9 cellular contexts compared by ENCODE assay signal in the genomic region with DNA sequence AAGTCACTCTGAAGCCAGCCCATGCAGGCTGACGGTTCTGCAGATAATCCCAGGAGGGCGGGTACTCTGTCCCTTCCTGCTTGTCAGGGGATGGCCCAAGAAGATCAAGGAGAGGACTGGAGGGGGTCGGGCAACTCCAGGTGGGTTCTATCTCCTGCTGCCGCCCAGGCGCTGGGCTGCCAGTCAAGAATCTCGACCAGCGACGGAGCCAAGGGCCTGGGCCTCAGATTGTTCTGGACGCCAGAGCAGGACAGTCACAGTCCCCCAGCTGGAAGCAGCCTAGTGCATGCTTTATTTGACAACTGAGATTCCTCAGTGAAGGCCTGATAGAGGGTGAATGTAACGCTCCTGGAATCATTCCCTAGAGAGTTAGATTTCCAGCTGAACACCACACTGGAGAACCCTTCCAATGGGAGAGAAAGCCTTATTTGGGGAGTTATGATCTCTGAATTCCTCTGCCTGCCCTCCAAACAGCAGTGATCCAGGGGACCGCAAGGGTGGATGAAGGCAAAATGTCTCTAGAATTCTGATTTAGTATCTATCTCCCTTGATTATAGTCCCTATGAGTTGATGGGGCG. TPM values are rescaled to one million over a fixed set of nuclear protein-coding genes. Genes with fewer than 3 reads are reported as not detected.
DNase-seq lines count a peak whose midpoint lies in the region; ATAC-seq and TF ChIP-seq lines count a peak whose summit lies in the region.
"Had no signal": no experiment of that assay in that cellular context is flagged by ENCODE, and none has a peak within 500 bp of the region (broad histone marks: within the 10 kb centered on the region; RNA-seq: fewer than 3 reads in every experiment).

No MANE protein-coding gene starts in this region.

- POLR2A ChIA-PET in CD4-positive, alpha-beta T cell (lab: Charles Lee), result no interaction called here

- H3K9me3 ChIP-seq in T-helper 17 cell (ENCODE audit: control insufficient read depth, low read length, poor library complexity, severe bottlenecking) (no peaks in the 10 kb centered on the region), upper lobe of left lung (no peaks in the 10 kb centered on the region)
- no peaks in the 10 kb centered on the region for H3K9me3 ChIP-seq in CD4-positive, alpha-beta T cell (ENCODE audit: control insufficient read depth, low read length)

- TF ChIP-seq CTCF in nephron (IDR thresholded peaks at IDR 0.05; ENCODE audit: unreplicated experiment in 3 of 3) (no peak), upper lobe of left lung (IDR thresholded peaks at IDR 0.05) (no peak)
- TF ChIP-seq CTCF in CD4-positive, alpha-beta T cell (IDR thresholded peaks at IDR 0.05), result no peak

- H3K4me1 Mint-ChIP-seq in T-helper 17 cell, result peaks cover 32% of the 10 kb centered on the region
- H3K4me1 Mint-ChIP-seq in nephron, result peaks cover 65% of the 10 kb centered on the region
- H3K4me1 Mint-ChIP-seq in activated naive CD4-positive, alpha-beta T cell treated with anti-CD3 and anti-CD28 coated beads for 36 hours (ENCODE audit: low read depth), result peaks cover 31% of the 10 kb centered on the region
- H3K4me1 Mint-ChIP-seq in CD4-positive, alpha-beta T cell (ENCODE audit: low read depth), result peaks cover 42% of the 10 kb centered on the region

- peak overlapping the region; percentile 61 to 95 (median 91) for H3K27ac ChIP-seq in upper lobe of left lung
- H3K27ac ChIP-seq in CD4-positive, alpha-beta T cell (ENCODE audit: low read depth, low read length), result no peak overlapping the region

- H3K4me1 ChIP-seq in upper lobe of left lung, result peaks cover 57 to 70% (median 64%) of the 10 kb centered on the region in 4 donors

- H3K4me3 Mint-ChIP-seq in T-helper 17 cell, result no peak overlapping the region
- H3K4me3 Mint-ChIP-seq in nephron, result peak overlapping the region; percentile 82 to 94 (median 85)
- H3K4me3 Mint-ChIP-seq in activated naive CD4-positive, alpha-beta T cell treated with anti-CD3 and anti-CD28 coated beads for 36 hours, result no peak overlapping the region
- H3K4me3 Mint-ChIP-seq in CD4-positive, alpha-beta T cell, result no peak overlapping the region

- 81 to 84% methylated on average over 8 to 12 of the region's 12 CpGs for WGBS in upper lobe of left lung, 2 donors

- peaks cover 41% of the 10 kb centered on the region for H3K27me3 Mint-ChIP-seq in T-helper 17 cell
- H3K27me3 Mint-ChIP-seq in nephron (ENCODE audit: low read depth), result peaks cover 15% of the 10 kb centered on the region
- H3K27me3 Mint-ChIP-seq in activated naive CD4-positive, alpha-beta T cell treated with anti-CD3 and anti-CD28 coated beads for 36 hours (ENCODE audit: low read depth), result peaks cover 37% of the 10 kb centered on the region
- peaks cover 45% of the 10 kb centered on the region for H3K27me3 Mint-ChIP-seq in CD4-positive, alpha-beta T cell

- no peak for TF ChIP-seq EP300 in upper lobe of left lung (IDR thresholded peaks at IDR 0.05)

- peak overlapping the region; percentile 67 for H3K27ac Mint-ChIP-seq in T-helper 17 cell
- peak overlapping the region; percentile 82 to 92 (median 87) for H3K27ac Mint-ChIP-seq in nephron
- H3K27ac Mint-ChIP-seq in activated naive CD4-positive, alpha-beta T cell treated with anti-CD3 and anti-CD28 coated beads for 36 hours, result no peak overlapping the region
- H3K27ac Mint-ChIP-seq in CD4-positive, alpha-beta T cell, result no peak overlapping the region

- no peak overlapping the region for H3K4me3 ChIP-seq in upper lobe of left lung

- ATAC-seq in T-helper 17 cell, result no peak
- peak; percentile 71 for ATAC-seq in Right ventricle myocardium inferior
- ATAC-seq in upper lobe of left lung (ENCODE audit: low FRiP score in 2 of 2), result no peak
- no peak for ATAC-seq in GM21515 (IDR thresholded peaks at IDR 0.05; ENCODE audit: unreplicated experiment)
- ATAC-seq in CD4-positive, alpha-beta T cell (ENCODE audit: poor library complexity), result no peak

- CTCF ChIA-PET in activated naive CD4-positive, alpha-beta T cell treated with anti-CD3 and anti-CD28 coated beads for 36 hours (lab: Charles Lee), result interaction anchor here (0.5 kb wide), 1 partner anchor 454 kb away, joined by 4 read pairs; no protein-coding TSS in a partner anchor
- CTCF ChIA-PET in CD4-positive, alpha-beta T cell (lab: Charles Lee), result no interaction called here

- intact Hi-C loops in Right ventricle myocardium inferior (cut with DNase I), result no loop called here
- intact Hi-C loops in activated naive CD4-positive, alpha-beta T cell treated with anti-CD3 and anti-CD28 coated beads for 36 hours (cut with micrococcal nuclease), result loop anchor here (2.0 to 5.0 kb wide), 3 partner anchors 47 to 197 kb away; partner anchors contain the start of genes USB1 and ZNF319
- intact Hi-C loops in CD4-positive, alpha-beta T cell (cut with DNase I, micrococcal nuclease), result loop anchor here in 1 of 2 experiments (5.0 kb wide), 1 partner anchor 199 kb away; the partner anchor contains the start of genes USB1 and ZNF319

- H3K9me3 Mint-ChIP-seq in nephron, result no peaks in the 10 kb centered on the region
- H3K9me3 Mint-ChIP-seq in activated naive CD4-positive, alpha-beta T cell treated with anti-CD3 and anti-CD28 coated beads for 36 hours, result no peaks in the 10 kb centered on the region
- no peaks in the 10 kb centered on the region for H3K9me3 Mint-ChIP-seq in CD4-positive, alpha-beta T cell
- H3K9me3 Mint-ChIP-seq: activated T-helper 2 cell treated with anti-CD3 and anti-CD28 coated beads, Interferon-gamma antibody, Interleukin-2, Interleukin-4, amounts not matched to agents 10 μg/mL and 5 μg/mL and 100 μg/mL, durations not matched to agents 14 hours and 24 hours and 36 hours had no signal

- H3K36me3 Mint-ChIP-seq in T-helper 17 cell (ENCODE audit: low read depth) (peaks cover 5% of the 10 kb centered on the region), nephron (ENCODE audit: low read depth) (no peaks in the 10 kb centered on the region)
- H3K36me3 Mint-ChIP-seq in activated naive CD4-positive, alpha-beta T cell treated with anti-CD3 and anti-CD28 coated beads for 36 hours (ENCODE audit: low read depth), result no peaks in the 10 kb centered on the region
- H3K36me3 Mint-ChIP-seq in CD4-positive, alpha-beta T cell (ENCODE audit: low read depth), result no peaks in the 10 kb centered on the region

- no peak for TF ChIP-seq POLR2A in upper lobe of left lung (IDR thresholded peaks at IDR 0.05)

- no peaks in the 10 kb centered on the region for H3K36me3 ChIP-seq in upper lobe of left lung

- no peak for DNase-seq in T-helper 17 cell
- DNase-seq in Right ventricle myocardium inferior (ENCODE audit: missing footprints), result no peak
- DNase-seq in upper lobe of left lung, result no peak
- no peak for DNase-seq in activated naive CD4-positive, alpha-beta T cell treated with anti-CD3 and anti-CD28 coated beads for 36 hours
- no peak for DNase-seq in CD4-positive, alpha-beta T cell
- DNase-seq: NCI-H1436 had no signal

- no peaks in the 10 kb centered on the region for H3K27me3 ChIP-seq in upper lobe of left lung
- H3K27me3 ChIP-seq in CD4-positive, alpha-beta T cell (ENCODE audit: control insufficient read depth, insufficient read depth, low read length), result peaks cover 11% of the 10 kb centered on the region

RNA-seq across cellular contexts. Expression of gene KIFC3, which starts 1.2 kb away (rescaled TPM):
- total RNA-seq in T-helper 17 cell (10 to 100 TPM in 1 of 2 donors, under 1 TPM in 1; 0.70 to 15.2 TPM), Right ventricle myocardium inferior (55.3 TPM), upper lobe of left lung (100 to 1,000 TPM in 4 of 6 donors, 10 to 100 TPM in 2; 82.6 to 340 (median 110) TPM)
- under 1 TPM in 1 of 2 experiments, not detected in 1; 0.12 TPM for total RNA-seq in activated naive CD4-positive, alpha-beta T cell treated with anti-CD3 and anti-CD28 coated beads for 36 hours
- not detected for total RNA-seq in CD4-positive, alpha-beta T cell

Comparison
In these comparisons a context has a peak if more than half of its experiments do, and no peak if none do; other contexts are left out.
1. H3K27ac Mint-ChIP-seq: peak in T-helper 17 cell (single experiment) and nephron (3 of 3); none in activated naive CD4-positive, alpha-beta T cell treated with anti-CD3 and anti-CD28 coated beads for 36 hours (single experiment) and CD4-positive, alpha-beta T cell (single experiment).
2. H3K4me3 Mint-ChIP-seq: peak in nephron (3 of 3); none in T-helper 17 cell (single experiment), activated naive CD4-positive, alpha-beta T cell treated with anti-CD3 and anti-CD28 coated beads for 36 hours (single experiment) and CD4-positive, alpha-beta T cell (single experiment).